29 cellular contexts compared by ENCODE assay signal in the genomic region with DNA sequence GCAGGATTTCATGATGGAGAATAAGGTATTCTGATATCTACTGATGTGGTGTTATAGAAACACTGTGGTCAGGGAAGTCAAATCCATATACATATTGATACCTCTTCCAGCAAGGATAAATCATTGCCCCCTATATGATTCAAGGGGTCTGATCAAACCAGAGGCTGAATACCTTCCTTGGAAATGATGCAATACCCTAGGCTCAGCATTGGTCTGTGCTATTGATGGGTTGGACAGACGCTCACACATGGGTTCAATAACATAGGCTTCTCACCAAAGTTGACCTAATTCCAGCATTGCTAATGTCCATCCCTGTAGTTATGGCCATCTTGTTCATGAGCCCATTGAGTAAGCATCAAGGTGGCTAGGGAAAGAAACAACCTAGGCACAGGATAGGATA.
"Had no signal": no experiment of that assay in that cellular context is flagged by ENCODE, and none has a peak within 500 bp of the region (broad histone marks: within the 10 kb centered on the region; RNA-seq: fewer than 3 reads in every experiment).

No MANE protein-coding gene starts in this region.

- H3K27ac ChIP-seq: left lung, lower lobe of right lung, pancreas, prostate gland, sigmoid colon, spleen, suprapubic skin, thoracic aorta, tibial artery, upper lobe of right lung had no signal

- H3K36me3 ChIP-seq: left lung, lower lobe of right lung, pancreas, prostate gland, sigmoid colon, spleen, suprapubic skin, thoracic aorta, tibial artery, upper lobe of right lung had no signal

- H3K9me3 ChIP-seq: left lung, lower lobe of right lung, pancreas, prostate gland, sigmoid colon, spleen, suprapubic skin, thoracic aorta, tibial artery, upper lobe of right lung had no signal

- FAIRE-seq: islet of Langerhans, pancreas, small intestine, urothelium cell line had no signal

- H3K4me1 ChIP-seq: prostate gland, sigmoid colon, tibial artery, upper lobe of right lung had no signal

- H3K4me3 Mint-ChIP-seq: immature natural killer cell; naive thymus-derived CD8-positive, alpha-beta T cell; nephron; neural crest cell; stimulated activated effector memory CD8-positive, alpha-beta T cell treated with anti-CD3 and anti-CD28 coated beads, Interleukin-12 subunit alpha, Interleukin-12 subunit beta, amount 100 ng/mL, for 72 hours; stimulated activated naive CD8-positive, alpha-beta T cell treated with anti-CD3 and anti-CD28 coated beads, Interleukin-15, Interleukin-2, amounts not matched to agents 100 ng/mL and 50 ng/mL, for 24 hours had no signal

- H3K4me1 Mint-ChIP-seq: immature natural killer cell; naive thymus-derived CD8-positive, alpha-beta T cell; neural crest cell; stimulated activated effector memory CD8-positive, alpha-beta T cell treated with anti-CD3 and anti-CD28 coated beads, Interleukin-12 subunit alpha, Interleukin-12 subunit beta, amount 100 ng/mL, for 72 hours had no signal

- H3K9me3 Mint-ChIP-seq: immature natural killer cell; naive thymus-derived CD8-positive, alpha-beta T cell; neural crest cell; stimulated activated effector memory CD8-positive, alpha-beta T cell treated with anti-CD3 and anti-CD28 coated beads, Interleukin-12 subunit alpha, Interleukin-12 subunit beta, amount 100 ng/mL, for 72 hours; stimulated activated naive CD8-positive, alpha-beta T cell treated with anti-CD3 and anti-CD28 coated beads, Interleukin-15, Interleukin-2, amounts not matched to agents 100 ng/mL and 50 ng/mL, for 24 hours had no signal

- H3K4me3 ChIP-seq: left lung, lower lobe of right lung, pancreas, prostate gland, sigmoid colon, spleen, suprapubic skin, thoracic aorta, tibial artery, upper lobe of right lung had no signal

- H3K27me3 ChIP-seq: left lung, pancreas, sigmoid colon, suprapubic skin, tibial artery, upper lobe of right lung had no signal

- H3K27ac Mint-ChIP-seq: immature natural killer cell; naive thymus-derived CD8-positive, alpha-beta T cell; stimulated activated effector memory CD8-positive, alpha-beta T cell treated with anti-CD3 and anti-CD28 coated beads, Interleukin-12 subunit alpha, Interleukin-12 subunit beta, amount 100 ng/mL, for 72 hours; stimulated activated naive CD8-positive, alpha-beta T cell treated with anti-CD3 and anti-CD28 coated beads, Interleukin-15, Interleukin-2, amounts not matched to agents 100 ng/mL and 50 ng/mL, for 24 hours had no signal

- DNase-seq: hypothalamus; immature natural killer cell; left colon; left lung; lower lobe of right lung; mesenchymal stem cell; naive thymus-derived CD8-positive, alpha-beta T cell; nucleus accumbens; pancreas; posterior cingulate gyrus; retina; right cardiac atrium; sigmoid colon; small intestine; spleen; stimulated activated CD4-positive, alpha-beta T cell treated with anti-CD3 and anti-CD28 coated beads, Interleukin-4, amount 100 ng/mL, for 24 hours; stimulated activated naive CD4-positive, alpha-beta T cell; tibial artery; trophoblast cell; upper lobe of right lung had no signal

- ATAC-seq: left colon; left lung; lower lobe of right lung; naive thymus-derived CD8-positive, alpha-beta T cell; right cardiac atrium; stimulated activated effector memory CD8-positive, alpha-beta T cell treated with anti-CD3 and anti-CD28 coated beads, Interleukin-12 subunit alpha, Interleukin-12 subunit beta, amount 100 ng/mL, for 72 hours; upper lobe of right lung had no signal

- H3K36me3 Mint-ChIP-seq: immature natural killer cell; naive thymus-derived CD8-positive, alpha-beta T cell; stimulated activated effector memory CD8-positive, alpha-beta T cell treated with anti-CD3 and anti-CD28 coated beads, Interleukin-12 subunit alpha, Interleukin-12 subunit beta, amount 100 ng/mL, for 72 hours had no signal
